ENCODE assay signal across 14 cellular contexts in the genomic region with DNA sequence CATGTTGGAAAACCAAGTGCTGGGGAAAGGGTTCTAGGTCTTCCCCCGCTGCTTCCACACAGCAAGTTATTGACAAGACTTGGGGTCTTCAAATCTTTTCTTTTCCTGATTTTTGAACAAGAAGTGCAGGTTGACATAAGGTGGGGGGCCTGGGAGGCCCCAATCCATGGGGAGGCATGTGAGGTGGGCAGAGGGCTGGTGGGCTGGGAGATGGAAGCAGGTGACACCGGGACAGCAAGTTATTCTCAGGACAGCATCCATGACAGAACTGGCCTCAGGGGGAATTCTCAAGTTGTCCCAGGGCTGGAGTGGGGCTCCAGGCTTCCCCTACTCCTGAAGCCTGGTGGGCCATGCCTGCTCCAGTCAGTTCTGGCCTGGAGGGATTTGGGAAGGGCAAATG. TPM values are rescaled to one million over a fixed set of nuclear protein-coding genes. Genes with fewer than 3 reads are reported as not detected.
DNase-seq lines count a peak whose midpoint lies in the region; ATAC-seq and TF ChIP-seq lines count a peak whose summit lies in the region.
"Had no signal": no experiment of that assay in that cellular context is flagged by ENCODE, and none has a peak within 500 bp of the region (broad histone marks: within the 10 kb centered on the region; RNA-seq: fewer than 3 reads in every experiment).

No MANE protein-coding gene starts in this region.

- intact Hi-C loops in posterior vena cava (cut with DNase I): no loop called here

- H3K4me3 Mint-ChIP-seq in glutamatergic neuron (ENCODE audit: unreplicated experiment): no peak overlapping the region
- H3K4me3 Mint-ChIP-seq: CD4-positive, alpha-beta T cell had no signal

- no peaks in the 10 kb centered on the region for H3K9me3 Mint-ChIP-seq in glutamatergic neuron (ENCODE audit: unreplicated experiment)
- H3K9me3 Mint-ChIP-seq: CD4-positive, alpha-beta T cell had no signal

- peaks cover 37% of the 10 kb centered on the region for H3K4me1 Mint-ChIP-seq in glutamatergic neuron (ENCODE audit: low read depth, unreplicated experiment)

- peak overlapping the region; percentile 52 for H3K27ac Mint-ChIP-seq in glutamatergic neuron (ENCODE audit: unreplicated experiment)
- H3K27ac Mint-ChIP-seq: CD4-positive, alpha-beta T cell had no signal

- no peak for TF ChIP-seq CTCF in glutamatergic neuron (IDR thresholded peaks at IDR 0.05; ENCODE audit: partially characterized antibody, unreplicated experiment)
- no peak for TF ChIP-seq CTCF in GM20000 (IDR thresholded peaks at IDR 0.05; ENCODE audit: extremely low read depth, missing control alignments)

- no peaks in the 10 kb centered on the region for H3K36me3 Mint-ChIP-seq in glutamatergic neuron (ENCODE audit: unreplicated experiment)

- ATAC-seq in GM18873 (IDR thresholded peaks at IDR 0.05; ENCODE audit: low FRiP score, unreplicated experiment): no peak

- DNase-seq in activated effector memory CD4-positive, alpha-beta T cell treated with anti-CD3 and anti-CD28 coated beads, Interleukin-2, amount 50 U/mL, for 16 hours: peak; percentile 36
- DNase-seq in activated effector memory CD4-positive, alpha-beta T cell treated with Interleukin-2 at 50 U/mL for 16 hours: no peak
- DNase-seq in glutamatergic neuron: no peak
- DNase-seq in posterior vena cava (ENCODE audit: low spot score): peak; percentile 30
- DNase-seq in GM20000 (ENCODE audit: low spot score): no peak
- DNase-seq in GF-D8 (lab: John Stamatoyannopoulos, UW): no peak
- DNase-seq: AML-193; C1 segment of cervical spinal cord; CD4-positive, alpha-beta T cell; DMS153; DMS79 treated with DMSO at 0.1 percent for 48 hours; EL; GM23248 had no signal

- peaks cover 8% of the 10 kb centered on the region for H3K27me3 Mint-ChIP-seq in glutamatergic neuron (ENCODE audit: unreplicated experiment)

RNA-seq across cellular contexts. Expression of gene FGF19, which starts 5.5 kb away (rescaled TPM):
- total RNA-seq in glutamatergic neuron (ENCODE audit: unreplicated experiment) (5.1 TPM), posterior vena cava (not detected)
- total RNA-seq: CD4-positive, alpha-beta T cell; GM23248 had no signal

RNA-seq across cellular contexts. Expression of gene LTO1, which starts 23.2 kb away (rescaled TPM):
- total RNA-seq in glutamatergic neuron (ENCODE audit: unreplicated experiment): 38.1 TPM
- 10 to 100 TPM; 17.2 to 18.5 TPM for total RNA-seq in posterior vena cava

RNA-seq across cellular contexts. Expression of gene CCND1, which starts 57.4 kb away (rescaled TPM):
- total RNA-seq in glutamatergic neuron (ENCODE audit: unreplicated experiment): 36.1 TPM
- total RNA-seq in posterior vena cava: 100 to 1,000 TPM in 1 of 2 donors, 10 to 100 TPM in 1; 65.8 to 100 TPM

Comparison
In these comparisons a context has a peak if more than half of its experiments do, and no peak if none do; other contexts are left out.
1. DNase-seq: peak in activated effector memory CD4-positive, alpha-beta T cell treated with anti-CD3 and anti-CD28 coated beads, Interleukin-2, amount 50 U/mL, for 16 hours (single experiment) and posterior vena cava (single experiment); none in activated effector memory CD4-positive, alpha-beta T cell treated with Interleukin-2 at 50 U/mL for 16 hours (single experiment), glutamatergic neuron (single experiment), GM20000 (single experiment) and GF-D8 (single experiment).